ENCODE assay signal across 27 cellular contexts in genomic region chr16:23898682-23899430, GRCh38.
"Had no signal": no experiment of that assay in that cellular context is flagged by ENCODE, and none has a peak within 500 bp of the region (broad histone marks: within the 10 kb centered on the region; RNA-seq: fewer than 3 reads in every experiment).

No MANE protein-coding gene starts in this region.

- ATAC-seq: activated CD8-positive, alpha-beta memory T cell treated with anti-CD3 and anti-CD28 coated beads, Interleukin-2, amount 10 ng/mL, durations not matched to agents 7 days and 5 days; activated CD8-positive, alpha-beta T cell treated with anti-CD3 and anti-CD28 coated beads for 36 hours; gastrocnemius medialis had no signal

- H3K4me3 ChIP-seq: adrenal gland, ascending aorta, esophagus muscularis mucosa, gastrocnemius medialis, neural progenitor cell, sigmoid colon, smooth muscle cell, tibial nerve, uterus had no signal

- H3K4me3 Mint-ChIP-seq: activated CD4-positive, alpha-beta T cell treated with anti-CD3 and anti-CD28 coated beads, Interleukin-2, amount 10 ng/mL, durations not matched to agents 7 days and 5 days; activated CD8-positive, alpha-beta memory T cell treated with anti-CD3 and anti-CD28 coated beads, Interleukin-2, amount 10 ng/mL, durations not matched to agents 7 days and 5 days; activated CD8-positive, alpha-beta T cell treated with anti-CD3 and anti-CD28 coated beads for 36 hours; neural progenitor cell had no signal

- H3K27ac Mint-ChIP-seq: activated CD8-positive, alpha-beta T cell treated with anti-CD3 and anti-CD28 coated beads for 36 hours; memory B cell had no signal

- DNase-seq: activated CD4-positive, alpha-beta T cell treated with anti-CD3 and anti-CD28 coated beads, Interleukin-2, amount 10 ng/mL, durations not matched to agents 7 days and 5 days; activated CD4-positive, CD25-positive, alpha-beta regulatory T cell treated with anti-CD3 and anti-CD28 coated beads, Interleukin-2, amount 50 U/mL, for 72 hours; activated CD8-positive, alpha-beta memory T cell treated with anti-CD3 and anti-CD28 coated beads, Interleukin-2, amount 10 ng/mL, durations not matched to agents 7 days and 5 days; activated CD8-positive, alpha-beta T cell treated with anti-CD3 and anti-CD28 coated beads for 36 hours; activated effector memory CD4-positive, alpha-beta T cell treated with anti-CD3 and anti-CD28 coated beads, Interleukin-2, amount 50 U/mL, for 16 hours; activated naive CD4-positive, alpha-beta T cell treated with anti-CD3 and anti-CD28 coated beads, Interleukin-2, amount 50 U/mL, for 16 hours; activated T-cell treated with anti-CD3 and anti-CD28 coated beads for 4 hours; adrenal gland; brain microvascular endothelial cell; caudate nucleus; dermis blood vessel endothelial cell; effector CD8-positive, alpha-beta T cell; gastrocnemius medialis; hippocampal formation; posterior cingulate gyrus; sigmoid colon; stimulated activated CD4-positive, alpha-beta T cell treated with anti-CD3 and anti-CD28 coated beads, Interleukin-15, amount 100 ng/mL, for 24 hours; stimulated activated CD8-positive, alpha-beta memory T cell treated with anti-CD3 and anti-CD28 coated beads, Interleukin-4, amount 100 ng/mL, for 48 hours; stimulated activated naive CD4-positive, alpha-beta T cell treated with Interleukin-2 at 50 U/mL for 16 hours; substantia nigra; uterus had no signal

- H3K36me3 ChIP-seq: adrenal gland, ascending aorta, brain microvascular endothelial cell, esophagus muscularis mucosa, gastrocnemius medialis, neural progenitor cell, sigmoid colon, tibial nerve, uterus had no signal

- H3K9me3 ChIP-seq: adrenal gland, ascending aorta, esophagus muscularis mucosa, gastrocnemius medialis, sigmoid colon, tibial nerve, uterus had no signal

- H3K9me3 Mint-ChIP-seq: activated CD4-positive, alpha-beta T cell treated with anti-CD3 and anti-CD28 coated beads, Interleukin-2, amount 10 ng/mL, durations not matched to agents 7 days and 5 days; neural progenitor cell had no signal

- H3K27me3 Mint-ChIP-seq: activated CD4-positive, alpha-beta T cell treated with anti-CD3 and anti-CD28 coated beads, Interleukin-2, amount 10 ng/mL, durations not matched to agents 7 days and 5 days; activated CD8-positive, alpha-beta memory T cell treated with anti-CD3 and anti-CD28 coated beads, Interleukin-2, amount 10 ng/mL, durations not matched to agents 7 days and 5 days; activated CD8-positive, alpha-beta T cell treated with anti-CD3 and anti-CD28 coated beads for 36 hours; memory B cell had no signal

- H3K27ac ChIP-seq: adrenal gland, ascending aorta, brain microvascular endothelial cell, esophagus muscularis mucosa, gastrocnemius medialis, neural progenitor cell, sigmoid colon, tibial nerve, uterus had no signal

- H3K27me3 ChIP-seq: adrenal gland, ascending aorta, brain microvascular endothelial cell, esophagus muscularis mucosa, gastrocnemius medialis, neural progenitor cell, sigmoid colon, tibial nerve, uterus had no signal

- H3K36me3 Mint-ChIP-seq: neural progenitor cell had no signal

- H3K9ac ChIP-seq: neural progenitor cell had no signal
